In genomic region chr18:58977801-58978200, GRCh38 we compare ENCODE assay signal across 15 cellular contexts.
DNase-seq lines count a peak whose midpoint lies in the region; ATAC-seq and TF ChIP-seq lines count a peak whose summit lies in the region.
"Had no signal": no experiment of that assay in that cellular context is flagged by ENCODE, and none has a peak within 500 bp of the region (broad histone marks: within the 10 kb centered on the region; RNA-seq: fewer than 3 reads in every experiment).

No MANE protein-coding gene starts in this region.

- peaks cover 13% of the 10 kb centered on the region for H3K79me1 ChIP-seq in mesenchymal stem cell (replicated peaks; ENCODE audit: low read length, poor library complexity, severe bottlenecking)

- WGBS in mesenchymal stem cell = 93% methylated on average over 2 of the region's 4 CpGs

- H3K4me3 ChIP-seq in OCI-LY3 (ENCODE audit: low read length) = no peak overlapping the region
- H3K4me3 ChIP-seq in ascending aorta = no peak overlapping the region
- H3K4me3 ChIP-seq in mesenchymal stem cell (ENCODE audit: insufficient read depth in 1 of 2, low read depth in 1 of 2, low read length in 2 of 2) = no peak overlapping the region
- no peak overlapping the region for H3K4me3 ChIP-seq in thoracic aorta
- H3K4me3 ChIP-seq: GM12878, SJSA1 had no signal

- no peak overlapping the region for H4K8ac ChIP-seq in mesenchymal stem cell (ENCODE audit: low read length)

- peaks cover 55% of the 10 kb centered on the region for H3K36me3 ChIP-seq in OCI-LY3 (replicated peaks; ENCODE audit: low read depth, low read length)
- peaks cover 40% of the 10 kb centered on the region in 2 donors for H3K36me3 ChIP-seq in ascending aorta
- H3K36me3 ChIP-seq in mesenchymal stem cell (ENCODE audit: control insufficient read depth in 1 of 2, insufficient read depth in 2 of 2, low read depth in 1 of 2, low read length in 2 of 2) = peaks cover 33 to 61% of the 10 kb centered on the region in 2 experiments
- H3K36me3 ChIP-seq in thoracic aorta = peaks cover 33% of the 10 kb centered on the region

- H3K27me3 ChIP-seq in OCI-LY3 (ENCODE audit: low read depth, low read length) (no peaks in the 10 kb centered on the region), ascending aorta (no peaks in the 10 kb centered on the region), mesenchymal stem cell (ENCODE audit: control insufficient read depth in 1 of 2, insufficient read depth in 1 of 2, low read length in 2 of 2) (no peaks in the 10 kb centered on the region), thoracic aorta (replicated peaks; ENCODE audit: insufficient read depth) (no peaks in the 10 kb centered on the region)
- H3K27me3 ChIP-seq: SJSA1 had no signal

- H3K4me2 ChIP-seq in OCI-LY3 (ENCODE audit: low read length) = peak overlapping the region; percentile 48
- no peak overlapping the region for H3K4me2 ChIP-seq in mesenchymal stem cell (ENCODE audit: low read length, poor library complexity, severe bottlenecking)

- H3K9me3 ChIP-seq in OCI-LY3 (ENCODE audit: insufficient read depth, low read length) (no peaks in the 10 kb centered on the region), ascending aorta (no peaks in the 10 kb centered on the region), mesenchymal stem cell (ENCODE audit: control insufficient read depth, low read length) (no peaks in the 10 kb centered on the region), thoracic aorta (no peaks in the 10 kb centered on the region)
- H3K9me3 ChIP-seq: SJSA1 had no signal

- H4K91ac ChIP-seq in mesenchymal stem cell (ENCODE audit: low read length) = no peak overlapping the region

- no peak for ATAC-seq in thoracic aorta (ENCODE audit: insufficient number of reproducible peaks, low FRiP score, low read depth)
- ATAC-seq: GM12878 had no signal

- no peak overlapping the region for H2BK15ac ChIP-seq in mesenchymal stem cell (ENCODE audit: low read depth, poor library complexity, severe bottlenecking)

- H3K27ac ChIP-seq in OCI-LY3 (ENCODE audit: low read length) = peak overlapping the region; percentile 89
- peak overlapping the region; percentile 78 to 80 for H3K27ac ChIP-seq in ascending aorta
- no peak overlapping the region for H3K27ac ChIP-seq in mesenchymal stem cell (ENCODE audit: low read length, poor library complexity, severe bottlenecking)
- H3K27ac ChIP-seq in thoracic aorta = peak overlapping the region; percentile 78 to 86
- H3K27ac ChIP-seq: SJSA1 had no signal

- H2AFZ ChIP-seq in OCI-LY3 (ENCODE audit: low read depth, low read length) (no peak overlapping the region), mesenchymal stem cell (ENCODE audit: low read depth, low read length) (no peak overlapping the region)

- intact Hi-C loops in ascending aorta (cut with DNase I) = loop anchor here (5.0 kb wide), 3 partner anchors 50 to 190 kb away; no protein-coding TSS in a partner anchor

- no peak overlapping the region for H3K14ac ChIP-seq in mesenchymal stem cell (ENCODE audit: low read length in 2 of 2)

- TF ChIP-seq CTCF in OCI-LY3 (IDR thresholded peaks at IDR 0.05; ENCODE audit: low read depth, low read length) = no peak
- TF ChIP-seq CTCF in ascending aorta (IDR thresholded peaks at IDR 0.05) = no peak
- no peak for TF ChIP-seq CTCF in thoracic aorta (IDR thresholded peaks at IDR 0.05)

- H3K18ac ChIP-seq in mesenchymal stem cell (ENCODE audit: low read depth in 1 of 2, low read length in 2 of 2) = no peak overlapping the region

- no peak overlapping the region for H2BK5ac ChIP-seq in mesenchymal stem cell (ENCODE audit: low read depth, low read length, poor library complexity, severe bottlenecking)

- H3K4me1 ChIP-seq in OCI-LY3 (ENCODE audit: low read length) = peaks cover 86% of the 10 kb centered on the region
- peaks cover 8 to 35% of the 10 kb centered on the region in 2 donors for H3K4me1 ChIP-seq in ascending aorta
- H3K4me1 ChIP-seq in mesenchymal stem cell (ENCODE audit: control insufficient read depth, insufficient read depth, low read depth, low read length) = peaks cover 8% of the 10 kb centered on the region
- H3K4me1 ChIP-seq in thoracic aorta (ENCODE audit: control insufficient read depth in 1 of 2, low read depth in 2 of 2) = peaks cover 25 to 52% of the 10 kb centered on the region in 2 donors
- H3K4me1 ChIP-seq: SJSA1 had no signal

- peaks cover 52% of the 10 kb centered on the region for H3K79me2 ChIP-seq in OCI-LY3 (ENCODE audit: low read length)

- no peak overlapping the region for H3K23ac ChIP-seq in mesenchymal stem cell (ENCODE audit: low read length in 2 of 2)

- H2BK12ac ChIP-seq in mesenchymal stem cell (ENCODE audit: low read length in 2 of 2) = no peak overlapping the region

- DNase-seq in ascending aorta (ENCODE audit: low spot score in 2 of 2) (no peak), mesenchymal stem cell (peak; percentile 13), thoracic aorta (ENCODE audit: low spot score) (no peak), MV-4-11 (lab: John Stamatoyannopoulos, UW) (no peak), midbrain (lab: John Stamatoyannopoulos, UW) (no peak), KG1 (lab: John Stamatoyannopoulos, UW) (no peak), OCI-M2 (lab: John Stamatoyannopoulos, UW; ENCODE audit: unreplicated experiment) (no peak)
- DNase-seq: ACHN, KBM-7, NCI-H1694 treated with DMSO at 0.1 percent for 48 hours, NCI-H510A, NCI-H82 had no signal

- H3K9ac ChIP-seq in OCI-LY3 (ENCODE audit: low read length) (peak overlapping the region; percentile 68), mesenchymal stem cell (ENCODE audit: low read length) (no peak overlapping the region)

- H2BK120ac ChIP-seq in mesenchymal stem cell (ENCODE audit: low read depth, low read length) = no peak overlapping the region

- H3K4ac ChIP-seq in mesenchymal stem cell (ENCODE audit: low read depth in 1 of 2, low read length in 2 of 2) = no peak overlapping the region

- H4K20me1 ChIP-seq in OCI-LY3 (ENCODE audit: insufficient read depth, low read length) = no peaks in the 10 kb centered on the region

- H2AK5ac ChIP-seq in mesenchymal stem cell (ENCODE audit: low read length, severe bottlenecking) = no peak overlapping the region
